Comparison of ENCODE assay signal across 13 cellular contexts in genomic region chr4:17595471-17596005, GRCh38. TPM values are rescaled to one million over a fixed set of nuclear protein-coding genes. Genes with fewer than 3 reads are reported as not detected.
DNase-seq lines count a peak whose midpoint lies in the region; ATAC-seq and TF ChIP-seq lines count a peak whose summit lies in the region.
"Had no signal": no experiment of that assay in that cellular context is flagged by ENCODE, and none has a peak within 500 bp of the region (broad histone marks: within the 10 kb centered on the region; RNA-seq: fewer than 3 reads in every experiment).

No MANE protein-coding gene starts in this region.

- POLR2A ChIA-PET in SK-N-SH (lab: Yijun Ruan, JAX): no interaction called here

- H3K4me3 ChIP-seq in SK-N-SH (ENCODE audit: low read depth in 2 of 2, low read length in 1 of 2) (no peak overlapping the region), Karpas-422 (ENCODE audit: low read length) (peak overlapping the region; percentile 44)
- H3K4me3 ChIP-seq: thoracic aorta had no signal

- TF ChIP-seq CTCF in SK-N-SH (IDR thresholded peaks at IDR 0.05): no peak

- no peak overlapping the region for H2AFZ ChIP-seq in SK-N-SH (ENCODE audit: low read depth)
- no peak overlapping the region for H2AFZ ChIP-seq in Karpas-422 (ENCODE audit: low read length)

- peak overlapping the region; percentile 46 for H3K27ac Mint-ChIP-seq in stimulated activated memory B cell treated with anti-CD40 and anti-IgM and Interleukin-4, amounts not matched to agents 10 μg/mL and 1 μg/mL and 100 μg/mL, for 72 hours
- H3K27ac Mint-ChIP-seq: activated naive CD8-positive, alpha-beta T cell had no signal

- H4K20me1 ChIP-seq in SK-N-SH (ENCODE audit: insufficient read depth) (no peaks in the 10 kb centered on the region), Karpas-422 (ENCODE audit: insufficient read depth, low read depth, low read length) (peaks cover 2% of the 10 kb centered on the region)

- no peaks in the 10 kb centered on the region for H3K4me1 ChIP-seq in SK-N-SH (ENCODE audit: control insufficient read depth in 1 of 2, insufficient read depth in 2 of 2, low read depth in 1 of 2, low read length in 1 of 2)
- H3K4me1 ChIP-seq in Karpas-422 (ENCODE audit: low read length): peaks cover 74% of the 10 kb centered on the region

- peak overlapping the region; percentile 12 for H3K4me3 Mint-ChIP-seq in stimulated activated memory B cell treated with anti-CD40 and anti-IgM and Interleukin-4, amounts not matched to agents 10 μg/mL and 1 μg/mL and 100 μg/mL, for 72 hours
- H3K4me3 Mint-ChIP-seq: activated naive CD8-positive, alpha-beta T cell had no signal

- intact Hi-C loops in posterior cingulate gyrus (cut with DNase I): no loop called here

- H3K27me3 ChIP-seq in SK-N-SH (ENCODE audit: insufficient read depth) (no peaks in the 10 kb centered on the region), Karpas-422 (ENCODE audit: low read length) (no peaks in the 10 kb centered on the region)

- CTCF ChIA-PET in SK-N-SH (lab: Yijun Ruan, JAX): interaction anchor here (1.1 to 1.3 kb wide), 2 partner anchors 10 to 19 kb away, joined by 3 to 5 read pairs; partner anchors contain the start of gene LAP3

- WGBS in SK-N-SH (ENCODE audit: low lambda C conversion rate): 77% methylated on average over 6 of the region's 6 CpGs

- no peaks in the 10 kb centered on the region for H3K79me2 ChIP-seq in SK-N-SH (ENCODE audit: insufficient read depth)
- H3K79me2 ChIP-seq in Karpas-422 (ENCODE audit: low read length): peaks cover 35% of the 10 kb centered on the region

- H3K36me3 Mint-ChIP-seq in stimulated activated memory B cell treated with anti-CD40 and anti-IgM and Interleukin-4, amounts not matched to agents 10 μg/mL and 1 μg/mL and 100 μg/mL, for 72 hours: peaks cover 61% of the 10 kb centered on the region

- no peaks in the 10 kb centered on the region for H3K9me2 ChIP-seq in SK-N-SH
- no peaks in the 10 kb centered on the region for H3K9me2 ChIP-seq in Karpas-422 (replicated peaks; ENCODE audit: insufficient read depth, low read length)

- H3K9ac ChIP-seq in SK-N-SH (no peak overlapping the region), Karpas-422 (ENCODE audit: low read length) (peak overlapping the region; percentile 67)

- no peaks in the 10 kb centered on the region for H3K9me3 Mint-ChIP-seq in stimulated activated memory B cell treated with anti-CD40 and anti-IgM and Interleukin-4, amounts not matched to agents 10 μg/mL and 1 μg/mL and 100 μg/mL, for 72 hours

- DNase-seq in SK-N-SH (no peak), Karpas-422 (peak; percentile 95), AG08395 (ENCODE audit: low spot score) (no peak), posterior cingulate gyrus (no peak)
- no peak for DNase-seq in stimulated activated CD4-positive, alpha-beta T cell treated with anti-CD3 and anti-CD28 coated beads, Interleukin-4, amount 100 ng/mL, for 24 hours
- DNase-seq: left colon, SW 1271 had no signal

- H3K9me3 ChIP-seq in SK-N-SH: no peaks in the 10 kb centered on the region
- no peaks in the 10 kb centered on the region for H3K9me3 ChIP-seq in Karpas-422 (ENCODE audit: low read length)
- H3K9me3 ChIP-seq: thoracic aorta had no signal

- H3F3A ChIP-seq in SK-N-SH (replicated peaks; ENCODE audit: insufficient read depth): no peaks in the 10 kb centered on the region

- no peak for ATAC-seq in SK-N-SH treated with all-trans-retinoic acid at 6 μM for 48 hours
- ATAC-seq in HG02759 (IDR thresholded peaks at IDR 0.05; ENCODE audit: unreplicated experiment): peak; percentile 88
- peak; percentile 98 for ATAC-seq in stimulated activated memory B cell treated with anti-CD40 and anti-IgM and Interleukin-4, amounts not matched to agents 10 μg/mL and 1 μg/mL and 100 μg/mL, for 72 hours
- ATAC-seq: left colon had no signal

- no peaks in the 10 kb centered on the region for H3K27me3 Mint-ChIP-seq in stimulated activated memory B cell treated with anti-CD40 and anti-IgM and Interleukin-4, amounts not matched to agents 10 μg/mL and 1 μg/mL and 100 μg/mL, for 72 hours
- H3K27me3 Mint-ChIP-seq: activated naive CD8-positive, alpha-beta T cell had no signal

- H3K4me2 ChIP-seq in SK-N-SH (no peak overlapping the region), Karpas-422 (ENCODE audit: low read depth, low read length, poor library complexity, severe bottlenecking) (peak overlapping the region; percentile 78)

- H3K4me1 Mint-ChIP-seq in stimulated activated memory B cell treated with anti-CD40 and anti-IgM and Interleukin-4, amounts not matched to agents 10 μg/mL and 1 μg/mL and 100 μg/mL, for 72 hours: peaks cover 47% of the 10 kb centered on the region

- no peak for TF ChIP-seq EP300 in SK-N-SH (IDR thresholded peaks at IDR 0.05; ENCODE audit: borderline replicate concordance in 1 of 2, low read depth in 1 of 2, low read length in 1 of 2)

- TF ChIP-seq RAD21 in SK-N-SH (IDR thresholded peaks at IDR 0.05; ENCODE audit: low read length): no peak

- H3K27ac ChIP-seq in SK-N-SH (ENCODE audit: low read depth in 2 of 2, low read length in 1 of 2) (no peak overlapping the region), Karpas-422 (ENCODE audit: low read length) (peak overlapping the region; percentile 98)
- H3K27ac ChIP-seq: 22Rv1, thoracic aorta had no signal

- H3K36me3 ChIP-seq in SK-N-SH (replicated peaks in 1 of 2; ENCODE audit: control insufficient read depth in 1 of 2, insufficient read depth in 2 of 2, low read length in 1 of 2) (peaks cover 12 to 41% of the 10 kb centered on the region in 2 experiments), Karpas-422 (ENCODE audit: insufficient read depth, low read length) (peaks cover 48% of the 10 kb centered on the region)

TF ChIP-seq in SK-N-SH, 30 proteins besides CTCF, POLR2A, EP300 and RAD21:
- TF ChIP-seq GATA2 (CRISPR knock-in tag; IDR thresholded peaks at IDR 0.05): peak; percentile 23; the same call in 1 of the 2 replicates
- no peak for TF ChIP-seq CHD2 (IDR thresholded peaks at IDR 0.05; ENCODE audit: low read length, partially characterized antibody)

TF ChIP-seq in SK-N-SH treated with all-trans-retinoic acid at 6 μM for 48 hours, 23 proteins besides CTCF, POLR2A, EP300 and RAD21:
- TF ChIP-seq OSR1 (CRISPR knock-in tag; IDR thresholded peaks at IDR 0.05): no peak
- no peak for TF ChIP-seq ISL1 (CRISPR knock-in tag; IDR thresholded peaks at IDR 0.05)
- TF ChIP-seq, protein P1, sequence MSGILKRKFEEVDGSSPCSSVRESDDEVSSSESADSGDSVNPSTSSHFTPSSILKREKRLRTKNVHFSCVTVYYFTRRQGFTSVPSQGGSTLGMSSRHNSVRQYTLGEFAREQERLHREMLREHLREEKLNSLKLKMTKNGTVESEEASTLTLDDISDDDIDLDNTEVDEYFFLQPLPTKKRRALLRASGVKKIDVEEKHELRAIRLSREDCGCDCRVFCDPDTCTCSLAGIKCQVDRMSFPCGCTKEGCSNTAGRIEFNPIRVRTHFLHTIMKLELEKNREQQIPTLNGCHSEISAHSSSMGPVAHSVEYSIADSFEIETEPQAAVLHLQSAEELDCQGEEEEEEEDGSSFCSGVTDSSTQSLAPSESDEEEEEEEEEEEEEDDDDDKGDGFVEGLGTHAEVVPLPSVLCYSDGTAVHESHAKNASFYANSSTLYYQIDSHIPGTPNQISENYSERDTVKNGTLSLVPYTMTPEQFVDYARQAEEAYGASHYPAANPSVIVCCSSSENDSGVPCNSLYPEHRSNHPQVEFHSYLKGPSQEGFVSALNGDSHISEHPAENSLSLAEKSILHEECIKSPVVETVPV (CRISPR knock-in tag; IDR thresholded peaks at IDR 0.05): no peak
- no peak for TF ChIP-seq ESRRG (CRISPR knock-in tag; IDR thresholded peaks at IDR 0.05)
- TF ChIP-seq ARNTL (CRISPR knock-in tag; IDR thresholded peaks at IDR 0.05; ENCODE audit: borderline replicate concordance, low read depth): no peak

RNA-seq across cellular contexts. Expression of gene LAP3, which starts 18.5 kb away (rescaled TPM):
- 53.2 and 67.8 TPM in 2 replicates for polyA plus RNA-seq in SK-N-SH (2012; rRNA removed)
- polyA plus RNA-seq in SK-N-SH (2012; cell fraction: cytosol; rRNA removed): 66.9 and 72.0 TPM in 2 replicates
- 33.7 and 42.9 TPM in 2 replicates for polyA plus RNA-seq in SK-N-SH (2012; cell fraction: nucleus; rRNA removed)
- 141 and 146 TPM in 2 replicates for total RNA-seq in Karpas-422 (2014; rRNA removed; shearing (Covaris generic); ENCODE audit: low replicate concordance)

RNA-seq across cellular contexts. Expression of gene MED28, which starts 18.9 kb away (rescaled TPM):
- polyA plus RNA-seq in SK-N-SH (2012; rRNA removed): 5.9 and 7.5 TPM in 2 replicates
- polyA plus RNA-seq in SK-N-SH (2012; cell fraction: cytosol; rRNA removed): 9.2 and 10.1 TPM in 2 replicates
- 8.5 and 12.6 TPM in 2 replicates for polyA plus RNA-seq in SK-N-SH (2012; cell fraction: nucleus; rRNA removed)
- 24.8 and 48.7 TPM in 2 replicates for total RNA-seq in Karpas-422 (2014; rRNA removed; shearing (Covaris generic); ENCODE audit: low replicate concordance)
